9 cellular contexts compared by ENCODE assay signal in genomic region chr6:73579389-73579788, GRCh38. TPM values are rescaled to one million over a fixed set of nuclear protein-coding genes. Genes with fewer than 3 reads are reported as not detected.
A peak's percentile ranks its signal among the peaks of the same experiment; 100 is the strongest.
DNase-seq lines count a peak whose midpoint lies in the region; ATAC-seq and TF ChIP-seq lines count a peak whose summit lies in the region.
"Had no signal": no experiment of that assay in that cellular context is flagged by ENCODE, and none has a peak within 500 bp of the region (broad histone marks: within the 10 kb centered on the region; RNA-seq: fewer than 3 reads in every experiment).

No MANE protein-coding gene starts in this region.

- peak overlapping the region; percentile 65 for H3K9ac ChIP-seq in mesendoderm (ENCODE audit: low read length)

- no peak for TF ChIP-seq CTCF in brain microvascular endothelial cell (IDR thresholded peaks at IDR 0.05; ENCODE audit: low read depth, low read length, missing control alignments)

- H2BK5ac ChIP-seq in mesendoderm (ENCODE audit: low read length), result peak overlapping the region; percentile 96

- peak overlapping the region; percentile 88 for H4K8ac ChIP-seq in mesendoderm (ENCODE audit: low read depth, low read length)

- in situ Hi-C loops in brain microvascular endothelial cell (cut with HindIII; ENCODE audit: low pct_ligation_motif_present, low sequenced_read_pairs), result no loop called here

- peak overlapping the region; percentile 4 for H2BK15ac ChIP-seq in mesendoderm (replicated peaks; ENCODE audit: low read depth)

- intact Hi-C loops in Right ventricle myocardium inferior (cut with DNase I), result no loop called here
- intact Hi-C loops in cardiac septum (cut with DNase I), result no loop called here

- peak; percentile 24 for ATAC-seq in Right ventricle myocardium inferior
- ATAC-seq in HG02870 (IDR thresholded peaks at IDR 0.05; ENCODE audit: unreplicated experiment), result no peak

- peak overlapping the region; percentile 60 for H2AK5ac ChIP-seq in mesendoderm (ENCODE audit: low read length)

- H3K27ac ChIP-seq in brain microvascular endothelial cell (peak overlapping the region; percentile 93), mesendoderm (ENCODE audit: low read depth, low read length) (peak overlapping the region; percentile 96)

- peak overlapping the region; percentile 97 for H3K18ac ChIP-seq in mesendoderm (ENCODE audit: low read length)

- H2BK120ac ChIP-seq in mesendoderm (ENCODE audit: low read depth, low read length), result peak overlapping the region; percentile 84

- H3K4ac ChIP-seq in mesendoderm (ENCODE audit: low read depth, low read length), result peak overlapping the region; percentile 60

- H3K56ac ChIP-seq in mesendoderm (ENCODE audit: low read length), result peak overlapping the region; percentile 85

- WGBS in mesendoderm (ENCODE audit: extremely low coverage, insufficient coverage, low lambda C conversion rate), result no CpG with 5 or more reads among the region's 4 CpGs

- H3K27me3 ChIP-seq in brain microvascular endothelial cell (replicated peaks) (no peaks in the 10 kb centered on the region), mesendoderm (ENCODE audit: insufficient read depth, low read length, poor library complexity) (no peaks in the 10 kb centered on the region)

- DNase-seq in Right ventricle myocardium inferior (ENCODE audit: missing footprints) (no peak), cardiac septum (ENCODE audit: low spot score) (no peak), brain microvascular endothelial cell (no peak), mesendoderm (no peak), NCI-H82 treated with DMSO at 0.1 percent for 48 hours (lab: John Stamatoyannopoulos, UW; ENCODE audit: unreplicated experiment) (no peak)
- DNase-seq in stimulated activated naive CD4-positive, alpha-beta T cell (lab: John Stamatoyannopoulos, UW), result no peak
- no peak for DNase-seq in stimulated activated CD4-positive, alpha-beta T cell treated with anti-CD3 and anti-CD28 coated beads, Interleukin-1b, Interleukin-23, amount 100 ng/mL, for 48 hours
- DNase-seq: DND-41 had no signal

- H3K79me2 ChIP-seq in mesendoderm (ENCODE audit: control insufficient read depth, insufficient read depth, low read length), result no peaks in the 10 kb centered on the region

- H4K5ac ChIP-seq in mesendoderm (ENCODE audit: low read length), result peak overlapping the region; percentile 59

- no peak overlapping the region for H3K23ac ChIP-seq in mesendoderm (ENCODE audit: low read length)

- H3K36me3 ChIP-seq in brain microvascular endothelial cell (replicated peaks) (no peaks in the 10 kb centered on the region), mesendoderm (ENCODE audit: control insufficient read depth, insufficient read depth, low read length) (no peaks in the 10 kb centered on the region)

- H3K4me3 ChIP-seq in brain microvascular endothelial cell (ENCODE audit: low read depth, low read length) (no peak overlapping the region), mesendoderm (ENCODE audit: low read length) (no peak overlapping the region)

- H3K79me1 ChIP-seq in mesendoderm (ENCODE audit: low read length), result no peaks in the 10 kb centered on the region

- no peak overlapping the region for H3K4me2 ChIP-seq in mesendoderm (ENCODE audit: low read length)

- peaks cover 11% of the 10 kb centered on the region for H3K4me1 ChIP-seq in mesendoderm (ENCODE audit: control insufficient read depth, low read depth, low read length)

RNA-seq across cellular contexts. Expression of gene EEF1A1, which starts 58.6 kb away (rescaled TPM):
- total RNA-seq in Right ventricle myocardium inferior (1,647 TPM), cardiac septum (2,432 TPM)
- 13,473 TPM for polyA plus RNA-seq in mesendoderm (2013, experiment 1 of 2)
- polyA plus RNA-seq in mesendoderm (2013, experiment 2 of 2), result 13,556 TPM
